9 cellular contexts compared by ENCODE assay signal in the genomic region with DNA sequence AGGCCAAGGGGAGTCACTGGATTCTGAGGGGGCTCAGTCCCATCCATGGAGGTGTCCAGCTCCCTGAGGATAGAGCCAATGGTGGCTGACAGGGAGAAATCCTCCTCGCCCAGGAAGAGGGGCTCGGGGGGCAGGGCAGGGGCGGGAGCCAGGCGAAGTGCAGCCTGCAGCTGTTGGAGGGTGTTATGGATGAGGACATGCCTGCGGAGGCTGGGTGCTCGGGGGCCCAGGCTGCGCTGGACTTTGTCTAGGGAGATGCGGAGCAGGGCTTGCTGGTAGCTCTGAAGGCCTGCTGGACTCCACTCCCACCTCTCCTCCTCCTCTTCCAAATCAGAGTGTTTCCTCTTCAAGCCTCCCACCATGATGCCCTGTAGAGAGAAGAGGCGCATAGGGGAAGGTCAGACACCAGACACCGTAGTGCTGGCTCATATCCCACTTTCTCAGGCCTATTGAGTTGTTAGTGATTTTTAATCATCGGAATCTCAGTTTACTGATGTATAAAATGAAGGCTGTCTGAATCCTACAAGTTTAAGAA. TPM values are rescaled to one million over a fixed set of nuclear protein-coding genes. Genes with fewer than 3 reads are reported as not detected.
DNase-seq lines count a peak whose midpoint lies in the region; TF ChIP-seq lines count a peak whose summit lies in the region.
"Had no signal": no experiment of that assay in that cellular context is flagged by ENCODE, and none has a peak within 500 bp of the region (broad histone marks: within the 10 kb centered on the region; RNA-seq: fewer than 3 reads in every experiment).

No MANE protein-coding gene starts in this region.

- no peaks in the 10 kb centered on the region for H3K9me2 ChIP-seq in OCI-LY7 (ENCODE audit: insufficient read depth, low read length)

- H3K9ac ChIP-seq in endodermal cell (ENCODE audit: extremely low read depth, low read length, poor library complexity, severe bottlenecking): peak overlapping the region; percentile 58
- no peak overlapping the region for H3K9ac ChIP-seq in rectal smooth muscle tissue (ENCODE audit: low read length)

- intact Hi-C loops in OCI-LY7 (cut with micrococcal nuclease; ENCODE audit: unreplicated experiment): no loop called here

- BruUV-seq in OCI-LY7 (replicated peaks; lab: Mats Ljungman, UMichigan): no TSS peak

- no peak for TF ChIP-seq CTCF in GM12864 (IDR thresholded peaks at IDR 0.05; ENCODE audit: low read depth, low read length, missing control alignments)
- no peak for TF ChIP-seq CTCF in OCI-LY7 (conservative IDR thresholded peaks at IDR 0.05; ENCODE audit: low read length)
- TF ChIP-seq CTCF in endodermal cell (conservative IDR thresholded peaks at IDR 0.05): no peak

- H3K27ac Mint-ChIP-seq in endodermal cell: peak overlapping the region; percentile 99

- H3K27me3 ChIP-seq in endodermal cell (ENCODE audit: control insufficient read depth, insufficient read depth, low read length, poor library complexity, severe bottlenecking) (no peaks in the 10 kb centered on the region), rectal smooth muscle tissue (ENCODE audit: control insufficient read depth, insufficient read depth, low read length) (no peaks in the 10 kb centered on the region)
- no peaks in the 10 kb centered on the region for H3K27me3 ChIP-seq in effector memory CD4-positive, alpha-beta T cell (replicated peaks; ENCODE audit: control insufficient read depth, insufficient read depth, low read length, poor library complexity, severe bottlenecking)
- H3K27me3 ChIP-seq: suprapubic skin had no signal

- peak overlapping the region; percentile 91 for H3K4me2 ChIP-seq in OCI-LY7 (ENCODE audit: low read length)

- DNase-seq in GM12864 (ENCODE audit: low read depth) (no peak), OCI-LY7 (ENCODE audit: low spot score) (no peak), endodermal cell (no peak), NCI-H1105 treated with DMSO at 0.1 percent for 48 hours (lab: John Stamatoyannopoulos, UW) (no peak), CD1c-positive myeloid dendritic cell (ENCODE audit: extremely low spot score) (no peak), NCI-H1436 (lab: John Stamatoyannopoulos, UW) (no peak)
- DNase-seq in effector memory CD4-positive, alpha-beta T cell: no peak

- H3K4me1 ChIP-seq in OCI-LY7 (ENCODE audit: insufficient read depth, low read length, poor library complexity, severe bottlenecking): peaks cover 21% of the 10 kb centered on the region
- H3K4me1 ChIP-seq in endodermal cell (ENCODE audit: control insufficient read depth, insufficient read depth, low read length): peaks cover 4% of the 10 kb centered on the region
- peaks cover 14% of the 10 kb centered on the region for H3K4me1 ChIP-seq in rectal smooth muscle tissue (ENCODE audit: control insufficient read depth, insufficient read depth, low read length)
- H3K4me1 ChIP-seq in effector memory CD4-positive, alpha-beta T cell (ENCODE audit: control insufficient read depth, insufficient read depth, low read length, poor library complexity, severe bottlenecking): peaks cover 8% of the 10 kb centered on the region

- H3K36me3 ChIP-seq in OCI-LY7 (ENCODE audit: insufficient read depth, low read length) (peaks cover 28% of the 10 kb centered on the region), endodermal cell (ENCODE audit: control insufficient read depth, insufficient read depth, low read length) (peaks cover 29% of the 10 kb centered on the region), rectal smooth muscle tissue (ENCODE audit: control insufficient read depth, insufficient read depth, low read length) (peaks cover 18% of the 10 kb centered on the region)
- peaks cover 19% of the 10 kb centered on the region for H3K36me3 ChIP-seq in effector memory CD4-positive, alpha-beta T cell (ENCODE audit: control insufficient read depth, insufficient read depth, low read length)

- POLR2A ChIA-PET in OCI-LY7 (lab: Charles Lee): no interaction called here

- H3K9me3 ChIP-seq in OCI-LY7 (ENCODE audit: low read length) (no peaks in the 10 kb centered on the region), endodermal cell (ENCODE audit: control insufficient read depth, low read length) (no peaks in the 10 kb centered on the region)
- no peaks in the 10 kb centered on the region for H3K9me3 ChIP-seq in effector memory CD4-positive, alpha-beta T cell (ENCODE audit: control insufficient read depth, low read length)
- H3K9me3 ChIP-seq: suprapubic skin had no signal

- peaks cover 28% of the 10 kb centered on the region for H3K4me1 Mint-ChIP-seq in endodermal cell

- no peaks in the 10 kb centered on the region for H3K27me3 Mint-ChIP-seq in endodermal cell (ENCODE audit: insufficient read depth)

- H3K4me3 ChIP-seq in GM12864 (ENCODE audit: low read depth, low read length): peak overlapping the region; percentile 98; the same call in 1 of the 2 replicates
- H3K4me3 ChIP-seq in OCI-LY7 (ENCODE audit: low read depth, low read length, poor library complexity, severe bottlenecking): peak overlapping the region; percentile 85
- peak overlapping the region; percentile 100 for H3K4me3 ChIP-seq in endodermal cell (ENCODE audit: low read length)
- peak overlapping the region; percentile 69 for H3K4me3 ChIP-seq in rectal smooth muscle tissue (ENCODE audit: low read length)
- H3K4me3 ChIP-seq in effector memory CD4-positive, alpha-beta T cell (ENCODE audit: insufficient read depth, low read depth, low read length, poor library complexity, severe bottlenecking): no peak overlapping the region

- H3K36me3 Mint-ChIP-seq in endodermal cell (ENCODE audit: low read depth): peaks cover 31% of the 10 kb centered on the region

- H3K79me2 ChIP-seq in OCI-LY7 (ENCODE audit: insufficient read depth, low read depth, low read length): peaks cover 28% of the 10 kb centered on the region

- H3K4me3 Mint-ChIP-seq in endodermal cell: peak overlapping the region; percentile 99

- CTCF ChIA-PET in OCI-LY7 (lab: Charles Lee; ENCODE audit: unreplicated experiment): no interaction called here

- H3K9me3 Mint-ChIP-seq in endodermal cell: no peaks in the 10 kb centered on the region

- H3K27ac ChIP-seq in OCI-LY7 (ENCODE audit: low read depth, low read length, poor library complexity, severe bottlenecking): peak overlapping the region; percentile 70
- H3K27ac ChIP-seq in endodermal cell (ENCODE audit: low read depth, low read length): no peak overlapping the region
- H3K27ac ChIP-seq in rectal smooth muscle tissue (ENCODE audit: low read depth, low read length): no peak overlapping the region
- no peak overlapping the region for H3K27ac ChIP-seq in effector memory CD4-positive, alpha-beta T cell (ENCODE audit: insufficient read depth, low read length, poor library complexity, severe bottlenecking)

- no peak overlapping the region for H2AFZ ChIP-seq in OCI-LY7 (ENCODE audit: low read length)

- WGBS in endodermal cell (ENCODE audit: insufficient coverage in 1 of 2, insufficient read length in 1 of 2), 2 experiments: 95 to 99% methylated on average over 11 of the region's 11 CpGs

- no peaks in the 10 kb centered on the region for H4K20me1 ChIP-seq in OCI-LY7 (ENCODE audit: insufficient read depth, low read length)

RNA-seq across cellular contexts. Expression of gene SERTAD3, which starts 2.3 kb away (rescaled TPM):
- total RNA-seq in OCI-LY7 (2014; rRNA removed; shearing (Covaris generic)): 12.2 and 15.7 TPM in 2 replicates
- total RNA-seq in OCI-LY7 (2022): 18.6 and 21.3 TPM in 2 replicates
- 10 to 100 TPM; 47.7 to 62.6 TPM for total RNA-seq in endodermal cell
- polyA plus RNA-seq in endodermal cell (2013, experiment 1 of 2): 23.6 TPM
- polyA plus RNA-seq in endodermal cell (2013, experiment 2 of 2): 23.0 TPM

RNA-seq across cellular contexts. Expression of gene SERTAD1, which starts 16.0 kb away (rescaled TPM):
- 5.0 and 5.7 TPM in 2 replicates for total RNA-seq in OCI-LY7 (2014; rRNA removed; shearing (Covaris generic))
- total RNA-seq in OCI-LY7 (2022): 5.5 and 6.1 TPM in 2 replicates
- 1 to 10 TPM; 4.0 to 4.5 TPM for total RNA-seq in endodermal cell
- 3.9 TPM for polyA plus RNA-seq in endodermal cell (2013, experiment 1 of 2)
- 4.5 TPM for polyA plus RNA-seq in endodermal cell (2013, experiment 2 of 2)

RNA-seq across cellular contexts. Expression of gene BLVRB, which starts 23.8 kb away (rescaled TPM):
- total RNA-seq in OCI-LY7 (2014; rRNA removed; shearing (Covaris generic)): 46.0 and 48.5 TPM in 2 replicates
- 40.3 and 45.0 TPM in 2 replicates for total RNA-seq in OCI-LY7 (2022)
- total RNA-seq in endodermal cell: 10 to 100 TPM; 24.7 to 41.0 TPM
- polyA plus RNA-seq in endodermal cell (2013, experiment 1 of 2): 18.1 TPM
- 18.8 TPM for polyA plus RNA-seq in endodermal cell (2013, experiment 2 of 2)

RNA-seq across cellular contexts. Expression of gene SPTBN4, which starts 25.0 kb away (rescaled TPM):
- 2.2 and 6.3 TPM in 2 replicates for total RNA-seq in OCI-LY7 (2014; rRNA removed; shearing (Covaris generic))
- 3.3 and 4.1 TPM in 2 replicates for total RNA-seq in OCI-LY7 (2022)
- total RNA-seq in endodermal cell: 1 to 10 TPM in 1 of 2 donors, under 1 TPM in 1; 0.79 to 2.0 TPM
- 1.8 TPM for polyA plus RNA-seq in endodermal cell (2013, experiment 1 of 2)
- 1.9 TPM for polyA plus RNA-seq in endodermal cell (2013, experiment 2 of 2)

RNA-seq across cellular contexts. Expression of gene PRX, which starts 28.6 kb away (rescaled TPM):
- total RNA-seq in OCI-LY7 (2014; rRNA removed; shearing (Covaris generic)): 1.8 and 2.2 TPM in 2 replicates
- total RNA-seq in OCI-LY7 (2022) (4.0 and 4.9 TPM in 2 replicates), endodermal cell (1 to 10 TPM; 3.3 to 6.4 TPM)
- 4.4 TPM for polyA plus RNA-seq in endodermal cell (2013, experiment 1 of 2)
- 3.6 TPM for polyA plus RNA-seq in endodermal cell (2013, experiment 2 of 2)
